In genomic region chr17:41918392-41919164, GRCh38 we compare ENCODE assay signal across 1 cellular context.
TF ChIP-seq lines count a peak whose summit lies in the region.

Gene ACLY, minus strand, starts transcription at chr17:41918951. Its CDS starts 5,078 bp downstream, at chr17:41913873.

TF ChIP-seq in GM12878, 131 proteins besides CTCF, POLR2A, EP300 and RAD21 (continued from another document and continues in another):
- TF ChIP-seq, protein P1, sequence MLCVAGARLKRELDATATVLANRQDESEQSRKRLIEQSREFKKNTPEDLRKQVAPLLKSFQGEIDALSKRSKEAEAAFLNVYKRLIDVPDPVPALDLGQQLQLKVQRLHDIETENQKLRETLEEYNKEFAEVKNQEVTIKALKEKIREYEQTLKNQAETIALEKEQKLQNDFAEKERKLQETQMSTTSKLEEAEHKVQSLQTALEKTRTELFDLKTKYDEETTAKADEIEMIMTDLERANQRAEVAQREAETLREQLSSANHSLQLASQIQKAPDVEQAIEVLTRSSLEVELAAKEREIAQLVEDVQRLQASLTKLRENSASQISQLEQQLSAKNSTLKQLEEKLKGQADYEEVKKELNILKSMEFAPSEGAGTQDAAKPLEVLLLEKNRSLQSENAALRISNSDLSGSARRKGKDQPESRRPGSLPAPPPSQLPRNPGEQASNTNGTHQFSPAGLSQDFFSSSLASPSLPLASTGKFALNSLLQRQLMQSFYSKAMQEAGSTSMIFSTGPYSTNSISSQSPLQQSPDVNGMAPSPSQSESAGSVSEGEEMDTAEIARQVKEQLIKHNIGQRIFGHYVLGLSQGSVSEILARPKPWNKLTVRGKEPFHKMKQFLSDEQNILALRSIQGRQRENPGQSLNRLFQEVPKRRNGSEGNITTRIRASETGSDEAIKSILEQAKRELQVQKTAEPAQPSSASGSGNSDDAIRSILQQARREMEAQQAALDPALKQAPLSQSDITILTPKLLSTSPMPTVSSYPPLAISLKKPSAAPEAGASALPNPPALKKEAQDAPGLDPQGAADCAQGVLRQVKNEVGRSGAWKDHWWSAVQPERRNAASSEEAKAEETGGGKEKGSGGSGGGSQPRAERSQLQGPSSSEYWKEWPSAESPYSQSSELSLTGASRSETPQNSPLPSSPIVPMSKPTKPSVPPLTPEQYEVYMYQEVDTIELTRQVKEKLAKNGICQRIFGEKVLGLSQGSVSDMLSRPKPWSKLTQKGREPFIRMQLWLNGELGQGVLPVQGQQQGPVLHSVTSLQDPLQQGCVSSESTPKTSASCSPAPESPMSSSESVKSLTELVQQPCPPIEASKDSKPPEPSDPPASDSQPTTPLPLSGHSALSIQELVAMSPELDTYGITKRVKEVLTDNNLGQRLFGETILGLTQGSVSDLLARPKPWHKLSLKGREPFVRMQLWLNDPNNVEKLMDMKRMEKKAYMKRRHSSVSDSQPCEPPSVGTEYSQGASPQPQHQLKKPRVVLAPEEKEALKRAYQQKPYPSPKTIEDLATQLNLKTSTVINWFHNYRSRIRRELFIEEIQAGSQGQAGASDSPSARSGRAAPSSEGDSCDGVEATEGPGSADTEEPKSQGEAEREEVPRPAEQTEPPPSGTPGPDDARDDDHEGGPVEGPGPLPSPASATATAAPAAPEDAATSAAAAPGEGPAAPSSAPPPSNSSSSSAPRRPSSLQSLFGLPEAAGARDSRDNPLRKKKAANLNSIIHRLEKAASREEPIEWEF (IDR thresholded peaks at IDR 0.05; ENCODE audit: insufficient replicate concordance, low read depth, low read length), result no peak
- no peak for TF ChIP-seq EZH2 (IDR thresholded peaks at IDR 0.05; ENCODE audit: borderline replicate concordance, control insufficient read depth, low read depth, low read length)
- TF ChIP-seq STAT1 (conservative IDR thresholded peaks at IDR 0.05), result no peak
- no peak for TF ChIP-seq JUNB (IDR thresholded peaks at IDR 0.05)
- TF ChIP-seq MYB (IDR thresholded peaks at IDR 0.05; ENCODE audit: borderline replicate concordance, low read depth, low read length), result no peak
- no peak for TF ChIP-seq NFIC (IDR thresholded peaks at IDR 0.05; ENCODE audit: low read depth, low read length)
- no peak for TF ChIP-seq HDAC6 (IDR thresholded peaks at IDR 0.05; ENCODE audit: unreplicated experiment)
- no peak for TF ChIP-seq MEF2A (IDR thresholded peaks at IDR 0.05; ENCODE audit: insufficient read depth, low read depth, low read length)
- TF ChIP-seq PBX3 (IDR thresholded peaks at IDR 0.05; ENCODE audit: insufficient replicate concordance, low read depth, low read length), result no peak
- TF ChIP-seq CHD2 (IDR thresholded peaks at IDR 0.05; ENCODE audit: borderline replicate concordance, low read depth, low read length), result peak; percentile 88
- TF ChIP-seq RUNX3 (IDR thresholded peaks at IDR 0.05; ENCODE audit: low read length), result no peak
- TF ChIP-seq, protein P2, sequence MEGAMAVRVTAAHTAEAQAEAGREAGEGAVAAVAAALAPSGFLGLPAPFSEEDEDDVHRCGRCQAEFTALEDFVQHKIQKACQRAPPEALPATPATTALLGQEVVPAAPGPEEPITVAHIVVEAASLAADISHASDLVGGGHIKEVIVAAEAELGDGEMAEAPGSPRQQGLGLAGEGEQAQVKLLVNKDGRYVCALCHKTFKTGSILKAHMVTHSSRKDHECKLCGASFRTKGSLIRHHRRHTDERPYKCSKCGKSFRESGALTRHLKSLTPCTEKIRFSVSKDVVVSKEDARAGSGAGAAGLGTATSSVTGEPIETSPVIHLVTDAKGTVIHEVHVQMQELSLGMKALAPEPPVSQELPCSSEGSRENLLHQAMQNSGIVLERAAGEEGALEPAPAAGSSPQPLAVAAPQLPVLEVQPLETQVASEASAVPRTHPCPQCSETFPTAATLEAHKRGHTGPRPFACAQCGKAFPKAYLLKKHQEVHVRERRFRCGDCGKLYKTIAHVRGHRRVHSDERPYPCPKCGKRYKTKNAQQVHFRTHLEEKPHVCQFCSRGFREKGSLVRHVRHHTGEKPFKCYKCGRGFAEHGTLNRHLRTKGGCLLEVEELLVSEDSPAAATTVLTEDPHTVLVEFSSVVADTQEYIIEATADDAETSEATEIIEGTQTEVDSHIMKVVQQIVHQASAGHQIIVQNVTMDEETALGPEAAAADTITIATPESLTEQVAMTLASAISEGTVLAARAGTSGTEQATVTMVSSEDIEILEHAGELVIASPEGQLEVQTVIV (IDR thresholded peaks at IDR 0.05; ENCODE audit: borderline replicate concordance, partially characterized antibody), result peak; percentile 58
- no peak for TF ChIP-seq TCF3 (IDR thresholded peaks at IDR 0.05; ENCODE audit: borderline replicate concordance, insufficient read depth, low read depth, low read length)
- peak; percentile 45; the same call in 1 of the 2 replicates for TF ChIP-seq RELB (IDR thresholded peaks at IDR 0.05; ENCODE audit: low read depth)
- no peak for TF ChIP-seq ATF7 (IDR thresholded peaks at IDR 0.05; ENCODE audit: low read depth)
- TF ChIP-seq, protein P3, sequence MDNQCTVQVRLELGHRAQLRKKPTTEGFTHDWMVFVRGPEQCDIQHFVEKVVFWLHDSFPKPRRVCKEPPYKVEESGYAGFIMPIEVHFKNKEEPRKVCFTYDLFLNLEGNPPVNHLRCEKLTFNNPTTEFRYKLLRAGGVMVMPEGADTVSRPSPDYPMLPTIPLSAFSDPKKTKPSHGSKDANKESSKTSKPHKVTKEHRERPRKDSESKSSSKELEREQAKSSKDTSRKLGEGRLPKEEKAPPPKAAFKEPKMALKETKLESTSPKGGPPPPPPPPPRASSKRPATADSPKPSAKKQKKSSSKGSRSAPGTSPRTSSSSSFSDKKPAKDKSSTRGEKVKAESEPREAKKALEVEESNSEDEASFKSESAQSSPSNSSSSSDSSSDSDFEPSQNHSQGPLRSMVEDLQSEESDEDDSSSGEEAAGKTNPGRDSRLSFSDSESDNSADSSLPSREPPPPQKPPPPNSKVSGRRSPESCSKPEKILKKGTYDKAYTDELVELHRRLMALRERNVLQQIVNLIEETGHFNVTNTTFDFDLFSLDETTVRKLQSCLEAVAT (IDR thresholded peaks at IDR 0.05), result 0 out of 2 replicates have a peak, but pooled peaks have one; percentile 13
- no peak; the same call in 2 of the 3 replicates for TF ChIP-seq POU2F2 (IDR thresholded peaks at IDR 0.05; ENCODE audit: borderline replicate concordance, low read depth, low read length)
- TF ChIP-seq, protein P4, sequence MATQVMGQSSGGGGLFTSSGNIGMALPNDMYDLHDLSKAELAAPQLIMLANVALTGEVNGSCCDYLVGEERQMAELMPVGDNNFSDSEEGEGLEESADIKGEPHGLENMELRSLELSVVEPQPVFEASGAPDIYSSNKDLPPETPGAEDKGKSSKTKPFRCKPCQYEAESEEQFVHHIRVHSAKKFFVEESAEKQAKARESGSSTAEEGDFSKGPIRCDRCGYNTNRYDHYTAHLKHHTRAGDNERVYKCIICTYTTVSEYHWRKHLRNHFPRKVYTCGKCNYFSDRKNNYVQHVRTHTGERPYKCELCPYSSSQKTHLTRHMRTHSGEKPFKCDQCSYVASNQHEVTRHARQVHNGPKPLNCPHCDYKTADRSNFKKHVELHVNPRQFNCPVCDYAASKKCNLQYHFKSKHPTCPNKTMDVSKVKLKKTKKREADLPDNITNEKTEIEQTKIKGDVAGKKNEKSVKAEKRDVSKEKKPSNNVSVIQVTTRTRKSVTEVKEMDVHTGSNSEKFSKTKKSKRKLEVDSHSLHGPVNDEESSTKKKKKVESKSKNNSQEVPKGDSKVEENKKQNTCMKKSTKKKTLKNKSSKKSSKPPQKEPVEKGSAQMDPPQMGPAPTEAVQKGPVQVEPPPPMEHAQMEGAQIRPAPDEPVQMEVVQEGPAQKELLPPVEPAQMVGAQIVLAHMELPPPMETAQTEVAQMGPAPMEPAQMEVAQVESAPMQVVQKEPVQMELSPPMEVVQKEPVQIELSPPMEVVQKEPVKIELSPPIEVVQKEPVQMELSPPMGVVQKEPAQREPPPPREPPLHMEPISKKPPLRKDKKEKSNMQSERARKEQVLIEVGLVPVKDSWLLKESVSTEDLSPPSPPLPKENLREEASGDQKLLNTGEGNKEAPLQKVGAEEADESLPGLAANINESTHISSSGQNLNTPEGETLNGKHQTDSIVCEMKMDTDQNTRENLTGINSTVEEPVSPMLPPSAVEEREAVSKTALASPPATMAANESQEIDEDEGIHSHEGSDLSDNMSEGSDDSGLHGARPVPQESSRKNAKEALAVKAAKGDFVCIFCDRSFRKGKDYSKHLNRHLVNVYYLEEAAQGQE (IDR thresholded peaks at IDR 0.05; ENCODE audit: low read depth, low read length), result no peak
- TF ChIP-seq, protein P5, sequence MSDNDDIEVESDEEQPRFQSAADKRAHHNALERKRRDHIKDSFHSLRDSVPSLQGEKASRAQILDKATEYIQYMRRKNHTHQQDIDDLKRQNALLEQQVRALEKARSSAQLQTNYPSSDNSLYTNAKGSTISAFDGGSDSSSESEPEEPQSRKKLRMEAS (IDR thresholded peaks at IDR 0.05; ENCODE audit: low read depth, low read length), result 0 out of 2 replicates have a peak, but pooled peaks have one; percentile 3
- TF ChIP-seq, protein P6, sequence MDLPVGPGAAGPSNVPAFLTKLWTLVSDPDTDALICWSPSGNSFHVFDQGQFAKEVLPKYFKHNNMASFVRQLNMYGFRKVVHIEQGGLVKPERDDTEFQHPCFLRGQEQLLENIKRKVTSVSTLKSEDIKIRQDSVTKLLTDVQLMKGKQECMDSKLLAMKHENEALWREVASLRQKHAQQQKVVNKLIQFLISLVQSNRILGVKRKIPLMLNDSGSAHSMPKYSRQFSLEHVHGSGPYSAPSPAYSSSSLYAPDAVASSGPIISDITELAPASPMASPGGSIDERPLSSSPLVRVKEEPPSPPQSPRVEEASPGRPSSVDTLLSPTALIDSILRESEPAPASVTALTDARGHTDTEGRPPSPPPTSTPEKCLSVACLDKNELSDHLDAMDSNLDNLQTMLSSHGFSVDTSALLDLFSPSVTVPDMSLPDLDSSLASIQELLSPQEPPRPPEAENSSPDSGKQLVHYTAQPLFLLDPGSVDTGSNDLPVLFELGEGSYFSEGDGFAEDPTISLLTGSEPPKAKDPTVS (IDR thresholded peaks at IDR 0.05; ENCODE audit: low read depth, low read length), result no peak
- TF ChIP-seq CREB1 (IDR thresholded peaks at IDR 0.05; ENCODE audit: low read depth), result peak; percentile 83
- no peak; the same call in 1 of the 2 replicates for TF ChIP-seq EED (IDR thresholded peaks at IDR 0.05; ENCODE audit: low read depth)
- TF ChIP-seq SMC3 (IDR thresholded peaks at IDR 0.05; ENCODE audit: borderline replicate concordance, low read length), result no peak
- peak in 1 of 2 experiments; percentile 58; a peak in 1 of 3 replicates for TF ChIP-seq EGR1 (IDR thresholded peaks at IDR 0.05; ENCODE audit: borderline replicate concordance in 1 of 2, low read depth in 2 of 2, low read length in 2 of 2)
- no peak for TF ChIP-seq ZNF24 (IDR thresholded peaks at IDR 0.05)
- TF ChIP-seq BCL3 (IDR thresholded peaks at IDR 0.05; ENCODE audit: borderline replicate concordance, insufficient read depth, low read depth, low read length, poor library complexity, severe bottlenecking), result no peak
- TF ChIP-seq SMAD5 (IDR thresholded peaks at IDR 0.05; ENCODE audit: low read depth), result peak; percentile 50; the same call in 1 of the 2 replicates
- TF ChIP-seq CBFB (IDR thresholded peaks at IDR 0.05; ENCODE audit: low read depth), result peak; percentile 57
- 0 out of 2 replicates have a peak, but pooled peaks have one; percentile 52 for TF ChIP-seq LARP7 (IDR thresholded peaks at IDR 0.05)
- TF ChIP-seq BACH1 (IDR thresholded peaks at IDR 0.05; ENCODE audit: borderline replicate concordance), result peak; percentile 16; the same call in 1 of the 2 replicates
- TF ChIP-seq HCFC1 (IDR thresholded peaks at IDR 0.05; ENCODE audit: low read length), result peak; percentile 95
- TF ChIP-seq CEBPB (IDR thresholded peaks at IDR 0.05; ENCODE audit: borderline replicate concordance in 1 of 2, low read depth in 2 of 2, low read length in 2 of 2), result no peak
- 0 out of 2 replicates have a peak, but pooled peaks have one; percentile 35 for TF ChIP-seq ASH2L (IDR thresholded peaks at IDR 0.05; ENCODE audit: borderline replicate concordance, low read depth)
- no peak for TF ChIP-seq RBBP5 (conservative IDR thresholded peaks at IDR 0.05)
- TF ChIP-seq, protein P7, sequence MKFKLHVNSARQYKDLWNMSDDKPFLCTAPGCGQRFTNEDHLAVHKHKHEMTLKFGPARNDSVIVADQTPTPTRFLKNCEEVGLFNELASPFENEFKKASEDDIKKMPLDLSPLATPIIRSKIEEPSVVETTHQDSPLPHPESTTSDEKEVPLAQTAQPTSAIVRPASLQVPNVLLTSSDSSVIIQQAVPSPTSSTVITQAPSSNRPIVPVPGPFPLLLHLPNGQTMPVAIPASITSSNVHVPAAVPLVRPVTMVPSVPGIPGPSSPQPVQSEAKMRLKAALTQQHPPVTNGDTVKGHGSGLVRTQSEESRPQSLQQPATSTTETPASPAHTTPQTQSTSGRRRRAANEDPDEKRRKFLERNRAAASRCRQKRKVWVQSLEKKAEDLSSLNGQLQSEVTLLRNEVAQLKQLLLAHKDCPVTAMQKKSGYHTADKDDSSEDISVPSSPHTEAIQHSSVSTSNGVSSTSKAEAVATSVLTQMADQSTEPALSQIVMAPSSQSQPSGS (IDR thresholded peaks at IDR 0.05; ENCODE audit: low read length), result no peak
